ENCODE assay signal across 8 cellular contexts in genomic region chr4:180665994-180666818, GRCh38.
DNase-seq lines count a peak whose midpoint lies in the region; ATAC-seq, FAIRE-seq and TF ChIP-seq lines count a peak whose summit lies in the region.

No MANE protein-coding gene starts in this region.

- ATAC-seq in GM18502 (IDR thresholded peaks at IDR 0.05; ENCODE audit: poor library complexity, unreplicated experiment) (peak; percentile 91), HG02763 (IDR thresholded peaks at IDR 0.05; ENCODE audit: unreplicated experiment) (peak; percentile 89), T-helper 17 cell (no peak)

- H3K9ac ChIP-seq in smooth muscle cell (ENCODE audit: low read depth), result no peak overlapping the region

- H3K36me3 ChIP-seq in smooth muscle cell (ENCODE audit: low read depth), result no peaks in the 10 kb centered on the region

- H3K4me1 Mint-ChIP-seq in T-helper 17 cell, result no peaks in the 10 kb centered on the region

- no peaks in the 10 kb centered on the region for H3K27me3 ChIP-seq in smooth muscle cell (ENCODE audit: low read depth)

- H2AFZ ChIP-seq in smooth muscle cell (ENCODE audit: low read depth), result no peak overlapping the region

- H3K9me3 ChIP-seq in smooth muscle cell (replicated peaks; ENCODE audit: low read depth), result no peaks in the 10 kb centered on the region
- no peaks in the 10 kb centered on the region for H3K9me3 ChIP-seq in T-helper 17 cell (ENCODE audit: control insufficient read depth, low read length, poor library complexity, severe bottlenecking)

- no peak overlapping the region for H3K27ac ChIP-seq in smooth muscle cell (ENCODE audit: low read depth)

- H3K4me2 ChIP-seq in smooth muscle cell, result peak overlapping the region; percentile 29

- WGBS in smooth muscle cell (ENCODE audit: low lambda C conversion rate), result 42% methylated on average over 7 of the region's 7 CpGs

- peak; percentile 27 for DNase-seq in CD1c-positive myeloid dendritic cell (ENCODE audit: extremely low spot score)
- DNase-seq in NAMALWA (ENCODE audit: low spot score), result peak; percentile 77
- DNase-seq in SKM-1 (lab: John Stamatoyannopoulos, UW; ENCODE audit: unreplicated experiment), result peak; percentile 69
- peak in 1 of 2 donors; percentile 13 for DNase-seq in frontal cortex (ENCODE audit: low spot score in 2 of 2)
- DNase-seq in smooth muscle cell (lab: John Stamatoyannopoulos, UW; ENCODE audit: unreplicated experiment), result no peak
- no peak for DNase-seq in T-helper 17 cell

- H3K36me3 Mint-ChIP-seq in T-helper 17 cell (ENCODE audit: low read depth), result no peaks in the 10 kb centered on the region

- no peak overlapping the region for H3K4me3 ChIP-seq in smooth muscle cell

- TF ChIP-seq CTCF in smooth muscle cell (IDR thresholded peaks at IDR 0.05; ENCODE audit: borderline replicate concordance, insufficient read depth, poor library complexity, severe bottlenecking), result peak; percentile 75

- no peak overlapping the region for H3K27ac Mint-ChIP-seq in T-helper 17 cell

- FAIRE-seq in frontal cortex (lab: Jason Lieb, UNC), result peak; percentile 3

- H3F3A ChIP-seq in smooth muscle cell (ENCODE audit: low read depth), result no peaks in the 10 kb centered on the region

- no peak overlapping the region for H3K4me3 Mint-ChIP-seq in T-helper 17 cell

- no peaks in the 10 kb centered on the region for H3K79me2 ChIP-seq in smooth muscle cell (ENCODE audit: low read depth)

- H4K20me1 ChIP-seq in smooth muscle cell (ENCODE audit: low read depth), result no peaks in the 10 kb centered on the region

- H3K27me3 Mint-ChIP-seq in T-helper 17 cell, result no peaks in the 10 kb centered on the region

- H3K4me1 ChIP-seq in smooth muscle cell (ENCODE audit: low read depth), result no peaks in the 10 kb centered on the region

Comparison
In these comparisons a context has a peak if more than half of its experiments do, and no peak if none do; other contexts are left out.
1. DNase-seq: peak in CD1c-positive myeloid dendritic cell (single experiment), NAMALWA (single experiment) and SKM-1 (single experiment); none in smooth muscle cell (single experiment) and T-helper 17 cell (0 of 3).